ENCODE assay signal across 18 cellular contexts in the genomic region with DNA sequence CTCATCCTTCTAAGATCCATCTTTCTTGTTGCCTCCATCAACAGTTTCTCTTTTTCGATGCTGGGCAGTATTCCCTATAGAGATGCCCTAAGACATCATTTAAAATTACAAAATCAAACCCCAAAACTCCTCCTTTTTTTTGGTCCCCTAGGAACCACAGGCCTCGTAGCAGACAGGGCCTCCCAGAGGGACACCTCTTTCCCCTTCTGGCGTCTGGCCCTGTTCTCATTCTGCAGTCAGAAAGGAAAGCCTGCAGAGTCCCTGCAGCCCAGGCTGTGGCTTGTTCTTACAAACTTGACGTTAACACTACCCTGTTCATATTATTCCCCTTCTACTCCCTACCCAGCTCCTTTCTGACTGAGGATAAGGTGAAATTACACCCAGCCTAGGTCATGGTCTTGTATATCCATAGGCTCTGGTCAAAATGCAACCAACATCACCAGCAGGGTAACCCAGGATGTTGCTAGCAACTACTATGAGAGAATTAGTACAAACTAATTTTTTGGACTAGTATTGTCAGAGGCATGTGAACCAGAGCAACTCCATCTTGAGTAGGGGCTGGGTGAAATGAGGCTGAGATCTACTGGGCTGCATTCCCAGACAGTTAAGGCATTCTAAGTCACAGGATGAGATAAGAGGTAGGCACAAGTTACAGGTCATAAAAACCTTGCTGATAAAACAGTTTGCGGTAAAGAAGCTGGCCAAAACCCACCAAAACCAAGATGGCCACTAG. TPM values are rescaled to one million over a fixed set of nuclear protein-coding genes. Genes with fewer than 3 reads are reported as not detected.
"Had no signal": no experiment of that assay in that cellular context is flagged by ENCODE, and none has a peak within 500 bp of the region (broad histone marks: within the 10 kb centered on the region; RNA-seq: fewer than 3 reads in every experiment).

No MANE protein-coding gene starts in this region.

- H3K4me3 ChIP-seq: breast epithelium, esophagus muscularis mucosa, prostate gland, upper lobe of right lung had no signal

- H3K9me3 ChIP-seq: breast epithelium, esophagus muscularis mucosa, prostate gland, upper lobe of right lung had no signal

- H3K4me3 Mint-ChIP-seq: activated CD8-positive, alpha-beta T cell treated with anti-CD3 and anti-CD28 coated beads, Interleukin-2, amount 10 ng/mL, durations not matched to agents 7 days and 5 days; natural killer cell treated with Interleukin-12 subunit alpha and Interleukin-12 subunit beta and Interleukin-15 and Interleukin-18, amount 100 ng/mL, for 72 hours had no signal

- H3K36me3 Mint-ChIP-seq: activated naive CD4-positive, alpha-beta T cell treated with anti-CD3 and anti-CD28 coated beads, Interleukin-2, amount 50 U/mL, for 72 hours; natural killer cell treated with Interleukin-12 subunit alpha and Interleukin-12 subunit beta and Interleukin-15 and Interleukin-18, amount 100 ng/mL, for 72 hours had no signal

- H3K9me3 Mint-ChIP-seq: activated naive CD4-positive, alpha-beta T cell treated with anti-CD3 and anti-CD28 coated beads, Interleukin-2, amount 50 U/mL, for 72 hours; natural killer cell treated with Interleukin-12 subunit alpha and Interleukin-12 subunit beta and Interleukin-15 and Interleukin-18, amount 100 ng/mL, for 72 hours had no signal

- DNase-seq: activated CD4-positive, alpha-beta T cell treated with anti-CD3 and anti-CD28 coated beads for 48 hours; activated CD8-positive, alpha-beta T cell treated with anti-CD3 and anti-CD28 coated beads, Interleukin-2, amount 10 ng/mL, durations not matched to agents 7 days and 5 days; activated effector memory CD4-positive, alpha-beta T cell treated with anti-CD3 and anti-CD28 coated beads, Interleukin-2, amount 50 U/mL, for 16 hours; foreskin fibroblast; nucleus accumbens; stimulated activated CD4-positive, alpha-beta T cell treated with anti-CD3 and anti-CD28 coated beads, Interleukin-2, amount 100 ng/mL, for 24 hours; stimulated activated naive CD4-positive, alpha-beta T cell treated with Interleukin-2 at 50 U/mL for 16 hours; upper lobe of right lung had no signal

- H3K27me3 ChIP-seq: breast epithelium, esophagus muscularis mucosa, upper lobe of right lung had no signal

- H3K27ac ChIP-seq: breast epithelium, esophagus muscularis mucosa, prostate gland, upper lobe of right lung had no signal

- H3K27ac Mint-ChIP-seq: activated CD8-positive, alpha-beta T cell treated with anti-CD3 and anti-CD28 coated beads, Interleukin-2, amount 10 ng/mL, durations not matched to agents 7 days and 5 days; natural killer cell treated with Interleukin-12 subunit alpha and Interleukin-12 subunit beta and Interleukin-15 and Interleukin-18, amount 100 ng/mL, for 72 hours had no signal

- H3K36me3 ChIP-seq: breast epithelium, esophagus muscularis mucosa, prostate gland, upper lobe of right lung had no signal

- H3K4me1 ChIP-seq: prostate gland had no signal

- ATAC-seq: activated CD8-positive, alpha-beta T cell treated with anti-CD3 and anti-CD28 coated beads, Interleukin-2, amount 10 ng/mL, durations not matched to agents 7 days and 5 days; activated naive CD4-positive, alpha-beta T cell treated with anti-CD3 and anti-CD28 coated beads, Interleukin-2, amount 50 U/mL, for 72 hours; natural killer cell treated with Interleukin-12 subunit alpha and Interleukin-12 subunit beta and Interleukin-15 and Interleukin-18, amount 100 ng/mL, for 72 hours; sciatic nerve; upper lobe of right lung had no signal

RNA-seq across cellular contexts. Expression of gene EPHA1, which starts 3.5 kb away (rescaled TPM):
- total RNA-seq: dermis microvascular lymphatic vessel endothelial cell had no signal

RNA-seq across cellular contexts. Expression of gene TAS2R60, which starts 31.1 kb away (rescaled TPM):
- total RNA-seq: activated naive CD4-positive, alpha-beta T cell treated with anti-CD3 and anti-CD28 coated beads, Interleukin-2, amount 50 U/mL, for 72 hours; cerebellum; dermis microvascular lymphatic vessel endothelial cell; mucosa of gallbladder; natural killer cell treated with Interleukin-12 subunit alpha and Interleukin-12 subunit beta and Interleukin-15 and Interleukin-18, amount 100 ng/mL, for 72 hours; prostate gland; T-helper 1 cell treated with Interleukin-12 subunit alpha and Interleukin-12 subunit beta and Interleukin-4 antibody, amounts not matched to agents 30 ng/mL and 1 ng/mL, for 36 hours; upper lobe of right lung had no signal
